In the genomic region with DNA sequence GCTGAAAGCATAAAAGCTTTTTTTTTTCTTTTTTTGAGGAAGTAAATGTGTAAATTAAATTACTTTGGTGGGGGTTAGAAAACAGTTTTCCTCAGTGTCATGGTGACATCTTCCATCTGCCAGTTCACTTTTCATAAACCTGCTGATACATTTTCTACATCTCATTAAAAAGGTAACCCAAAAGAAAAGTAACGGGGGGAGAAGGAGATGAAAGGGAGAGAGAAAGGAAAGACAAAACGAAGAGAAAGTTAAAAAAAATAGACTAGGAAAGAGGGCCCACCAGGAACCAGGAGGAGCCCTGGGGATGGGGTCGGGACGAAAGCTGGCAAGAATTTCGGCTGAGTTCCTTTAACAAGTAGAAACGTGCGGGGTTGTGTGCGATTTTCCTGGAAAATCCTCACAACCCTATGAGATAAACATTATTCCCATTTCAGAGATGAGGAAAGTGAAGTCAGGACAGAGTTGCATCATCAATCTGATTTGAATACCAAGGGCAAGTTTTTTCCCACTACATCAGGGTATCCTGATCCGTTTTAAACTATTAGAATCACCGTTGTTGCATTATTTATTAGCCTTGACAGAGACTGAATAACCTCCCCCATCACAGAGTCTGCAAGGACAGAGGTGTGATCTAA, we compare ENCODE assay signal across 9 cellular contexts. TPM values are rescaled to one million over a fixed set of nuclear protein-coding genes. Genes with fewer than 3 reads are reported as not detected.
A peak's percentile ranks its signal among the peaks of the same experiment; 100 is the strongest.
DNase-seq lines count a peak whose midpoint lies in the region; ATAC-seq and TF ChIP-seq lines count a peak whose summit lies in the region.
"Had no signal": no experiment of that assay in that cellular context is flagged by ENCODE, and none has a peak within 500 bp of the region (broad histone marks: within the 10 kb centered on the region; RNA-seq: fewer than 3 reads in every experiment).

No MANE protein-coding gene starts in this region.

- TF ChIP-seq CTCF in heart left ventricle (IDR thresholded peaks at IDR 0.05): no peak
- no peak for TF ChIP-seq CTCF in colonic mucosa (IDR thresholded peaks at IDR 0.05)
- TF ChIP-seq CTCF in upper lobe of right lung (IDR thresholded peaks at IDR 0.05): no peak

- H3K4me3 ChIP-seq in heart left ventricle (peak overlapping the region; percentile 37 to 66 (median 54)), colonic mucosa (peak overlapping the region; percentile 35), mucosa of rectum (ENCODE audit: low read length in 2 of 2) (peak overlapping the region; percentile 56 to 65), upper lobe of right lung (peak overlapping the region; percentile 54)

- intact Hi-C loops in heart left ventricle (cut with DNase I): loop anchor here in 4 of 10 donors (5.0 to 10.0 kb wide), 2 partner anchors 135 to 138 kb away; partner anchors contain the start of gene RNF217 (in 4 of the 4)
- intact Hi-C loops in Right ventricle myocardium superior (cut with DNase I): no loop called here
- intact Hi-C loops in colonic mucosa (cut with DNase I): loop anchor here (10.0 kb wide), 1 partner anchor 145 kb away; no protein-coding TSS in a partner anchor
- intact Hi-C loops in upper lobe of right lung (cut with DNase I): no loop called here

- H3K27ac ChIP-seq in heart left ventricle (peak overlapping the region in 5 of 12 donors; percentile 3 to 54 (median 42)), colonic mucosa (no peak overlapping the region), mucosa of rectum (ENCODE audit: low read depth in 2 of 2, low read length in 2 of 2) (no peak overlapping the region), upper lobe of right lung (no peak overlapping the region)

- TF ChIP-seq POLR2A in heart left ventricle (IDR thresholded peaks at IDR 0.05): no peak

- H3K36me3 ChIP-seq in heart left ventricle (no peaks in the 10 kb centered on the region), colonic mucosa (no peaks in the 10 kb centered on the region), mucosa of rectum (ENCODE audit: control insufficient read depth in 2 of 2, insufficient read depth in 2 of 2, low read length in 2 of 2) (no peaks in the 10 kb centered on the region), upper lobe of right lung (no peaks in the 10 kb centered on the region)

- H3K27me3 ChIP-seq in heart left ventricle (no peaks in the 10 kb centered on the region), colonic mucosa (no peaks in the 10 kb centered on the region), mucosa of rectum (ENCODE audit: control insufficient read depth in 2 of 2, insufficient read depth in 2 of 2, low read length in 2 of 2) (no peaks in the 10 kb centered on the region), upper lobe of right lung (no peaks in the 10 kb centered on the region)

- ATAC-seq in heart left ventricle (no peak), Right ventricle myocardium superior (ENCODE audit: poor library complexity) (no peak), upper lobe of right lung (no peak)

- H3K4me1 ChIP-seq in heart left ventricle (peaks cover 0 to 20% (median 0%) of the 10 kb centered on the region in 12 donors), colonic mucosa (no peaks in the 10 kb centered on the region), mucosa of rectum (ENCODE audit: control insufficient read depth in 2 of 2, insufficient read depth in 2 of 2, low read length in 2 of 2) (no peaks in the 10 kb centered on the region), upper lobe of right lung (no peaks in the 10 kb centered on the region)

- H3K9ac ChIP-seq in colonic mucosa (ENCODE audit: low read depth in 2 of 2, low read length in 2 of 2) (peak overlapping the region in 1 of 2 donors; percentile 68), mucosa of rectum (ENCODE audit: low read depth in 1 of 2, low read length in 2 of 2) (no peak overlapping the region)

- H3K9me3 ChIP-seq in heart left ventricle: no peaks in the 10 kb centered on the region
- no peaks in the 10 kb centered on the region for H3K9me3 ChIP-seq in colonic mucosa
- no peaks in the 10 kb centered on the region for H3K9me3 ChIP-seq in mucosa of rectum (ENCODE audit: control insufficient read depth in 2 of 2, low read length in 2 of 2)
- H3K9me3 ChIP-seq in upper lobe of right lung: no peaks in the 10 kb centered on the region

- WGBS in heart left ventricle, 4 donors: 87 to 93% (median 92%) methylated on average over 10 of the region's 10 CpGs

- no peak for DNase-seq in heart left ventricle
- no peak for DNase-seq in Right ventricle myocardium superior
- DNase-seq in colonic mucosa: no peak
- DNase-seq in upper lobe of right lung: no peak
- no peak for DNase-seq in foreskin melanocyte
- DNase-seq in DMS 273 treated with DMSO at 0.1 percent for 48 hours (lab: John Stamatoyannopoulos, UW): no peak
- DNase-seq in NCI-H1105 (lab: John Stamatoyannopoulos, UW): no peak
- DNase-seq: NCI-H1048 had no signal

RNA-seq across cellular contexts. Expression of gene TPD52L1, which starts 53.4 kb away (rescaled TPM):
- total RNA-seq in heart left ventricle: 100 to 1,000 TPM in 1 of 9 donors, 10 to 100 TPM in 8; 47.0 to 146 (median 74.2) TPM
- 10 to 100 TPM; 13.0 to 51.5 TPM for polyA plus RNA-seq in heart left ventricle
- 43.5 TPM for total RNA-seq in Right ventricle myocardium superior
- 10 to 100 TPM; 15.5 to 16.9 TPM for total RNA-seq in colonic mucosa
- 24.5 TPM for total RNA-seq in upper lobe of right lung
